In genomic region chr22:49960967-49961600, GRCh38 we compare ENCODE assay signal across 8 cellular contexts. TPM values are rescaled to one million over a fixed set of nuclear protein-coding genes. Genes with fewer than 3 reads are reported as not detected.
DNase-seq lines count a peak whose midpoint lies in the region; ATAC-seq and TF ChIP-seq lines count a peak whose summit lies in the region.

No MANE protein-coding gene starts in this region.

- peak overlapping the region; percentile 87 for H3K4me2 ChIP-seq in SU-DHL-6 (ENCODE audit: low read depth, low read length, poor library complexity, severe bottlenecking)

- H3K27me3 ChIP-seq in SU-DHL-6 (ENCODE audit: low read length) (no peaks in the 10 kb centered on the region), colonic mucosa (no peaks in the 10 kb centered on the region), lower lobe of right lung (ENCODE audit: low read depth) (no peaks in the 10 kb centered on the region)

- no peaks in the 10 kb centered on the region; the same call in 1 of the 2 replicates for H3K36me3 ChIP-seq in SU-DHL-6 (ENCODE audit: low read length)
- H3K36me3 ChIP-seq in colonic mucosa, result peaks cover 14% of the 10 kb centered on the region
- H3K36me3 ChIP-seq in lower lobe of right lung, result peaks cover 40% of the 10 kb centered on the region

- H3K27ac ChIP-seq in SU-DHL-6 (ENCODE audit: low read depth, low read length) (peak overlapping the region; percentile 83), colonic mucosa (peak overlapping the region; percentile 96), lower lobe of right lung (peak overlapping the region; percentile 94), substantia nigra (ENCODE audit: low read depth, low read length, poor library complexity, severe bottlenecking) (peak overlapping the region; percentile 92)

- ATAC-seq in lower lobe of right lung, result no peak
- ATAC-seq in HG03469 (IDR thresholded peaks at IDR 0.05; ENCODE audit: unreplicated experiment), result no peak
- no peak for ATAC-seq in HG03025 (IDR thresholded peaks at IDR 0.05; ENCODE audit: low FRiP score, unreplicated experiment)

- H4K20me1 ChIP-seq in SU-DHL-6 (ENCODE audit: low read depth, low read length), result peaks cover 3% of the 10 kb centered on the region; the same call in 1 of the 2 replicates

- peaks cover 31% of the 10 kb centered on the region for H3K79me2 ChIP-seq in SU-DHL-6 (ENCODE audit: insufficient read depth, low read length)

- H3K9me2 ChIP-seq in SU-DHL-6 (replicated peaks; ENCODE audit: insufficient read depth, low read length), result no peaks in the 10 kb centered on the region

- peak overlapping the region; percentile 86 for H3K9ac ChIP-seq in SU-DHL-6 (ENCODE audit: low read length)
- peak overlapping the region; percentile 92 to 96 for H3K9ac ChIP-seq in colonic mucosa (ENCODE audit: low read depth in 2 of 2, low read length in 2 of 2)

- no peak overlapping the region for H2AFZ ChIP-seq in SU-DHL-6 (ENCODE audit: low read depth, low read length, severe bottlenecking)

- H3F3A ChIP-seq in SU-DHL-6 (ENCODE audit: insufficient read depth), result 0 out of 2 replicates have a peak, but pooled peaks cover 4% of the 10 kb centered on the region

- DNase-seq in NCI-H2227 (lab: John Stamatoyannopoulos, UW; ENCODE audit: unreplicated experiment) (peak; percentile 47), NCI-H2227 treated with DMSO at 0.1 percent for 48 hours (lab: John Stamatoyannopoulos, UW) (no peak), colonic mucosa (peak; percentile 59), lower lobe of right lung (peak; percentile 74), substantia nigra (lab: John Stamatoyannopoulos, UW) (peak in 2 of 49 donors; percentile 45 to 49)

- peaks cover 18% of the 10 kb centered on the region for H3K4me1 ChIP-seq in colonic mucosa
- peaks cover 68% of the 10 kb centered on the region for H3K4me1 ChIP-seq in lower lobe of right lung

- no peak for TF ChIP-seq CTCF in SU-DHL-6 (IDR thresholded peaks at IDR 0.05; ENCODE audit: insufficient read depth, low read length, poor library complexity, severe bottlenecking)
- no peak for TF ChIP-seq CTCF in colonic mucosa (IDR thresholded peaks at IDR 0.05)
- no peak for TF ChIP-seq CTCF in lower lobe of right lung (IDR thresholded peaks at IDR 0.05)

- intact Hi-C loops in colonic mucosa (cut with DNase I), result no loop called here
- intact Hi-C loops in lower lobe of right lung (cut with DNase I), result no loop called here

- H3K4me3 ChIP-seq in SU-DHL-6 (ENCODE audit: insufficient read depth, low read length, poor library complexity, severe bottlenecking) (peak overlapping the region; percentile 88), colonic mucosa (peak overlapping the region; percentile 99), lower lobe of right lung (peak overlapping the region; percentile 95)

- H3K9me3 ChIP-seq in SU-DHL-6 (ENCODE audit: insufficient read depth, low read length) (no peaks in the 10 kb centered on the region), colonic mucosa (no peaks in the 10 kb centered on the region), lower lobe of right lung (no peaks in the 10 kb centered on the region)

RNA-seq across cellular contexts. Expression of gene PIM3, which starts 0.5 kb away (rescaled TPM):
- 10 to 100 TPM; 65.6 to 74.4 TPM for total RNA-seq in colonic mucosa
- 94.7 TPM for total RNA-seq in lower lobe of right lung

RNA-seq across cellular contexts. Expression of gene CRELD2, which starts 42.6 kb away (rescaled TPM):
- total RNA-seq in colonic mucosa (100 to 1,000 TPM in 1 of 2 donors, 10 to 100 TPM in 1; 43.6 to 133 TPM), lower lobe of right lung (42.7 TPM)

RNA-seq across cellular contexts. Expression of gene ALG12, which starts 42.8 kb away (rescaled TPM):
- total RNA-seq in colonic mucosa (10 to 100 TPM; 17.8 to 43.5 TPM), lower lobe of right lung (25.9 TPM)

RNA-seq across cellular contexts. Expression of gene IL17REL, which starts 51.5 kb away (rescaled TPM):
- total RNA-seq in colonic mucosa, result under 1 TPM; 0.11 to 0.22 TPM
- 0.09 TPM for total RNA-seq in lower lobe of right lung
